10 cellular contexts compared by ENCODE assay signal in genomic region chr2:234058881-234059280, GRCh38. TPM values are rescaled to one million over a fixed set of nuclear protein-coding genes. Genes with fewer than 3 reads are reported as not detected.
"Had no signal": no experiment of that assay in that cellular context is flagged by ENCODE, and none has a peak within 500 bp of the region (broad histone marks: within the 10 kb centered on the region; RNA-seq: fewer than 3 reads in every experiment).

No MANE protein-coding gene starts in this region.

- H2AFZ ChIP-seq: GM23248 had no signal

- FAIRE-seq: HTR-8/SVneo had no signal

- H3K9ac ChIP-seq: GM23248 had no signal

- H3K4me3 ChIP-seq: GM23248, HAP-1 had no signal

- H3K27ac ChIP-seq: GM23248 had no signal

- DNase-seq: GM23248, GOT3, H7, HFFc6, KBM-7 had no signal

- H3K4me1 ChIP-seq: HAP-1 had no signal

- H3K9me3 ChIP-seq: HAP-1 had no signal

- H3K36me3 ChIP-seq: HAP-1 had no signal

RNA-seq across cellular contexts. Expression of gene SPP2, which starts 8.4 kb away (rescaled TPM):
- total RNA-seq: GM23248, H4, H7, HFFc6, HT-29 had no signal
- polyA plus RNA-seq: GM23248, IgD-negative memory B cell had no signal
